Comparison of ENCODE assay signal across 1 cellular context in the genomic region with DNA sequence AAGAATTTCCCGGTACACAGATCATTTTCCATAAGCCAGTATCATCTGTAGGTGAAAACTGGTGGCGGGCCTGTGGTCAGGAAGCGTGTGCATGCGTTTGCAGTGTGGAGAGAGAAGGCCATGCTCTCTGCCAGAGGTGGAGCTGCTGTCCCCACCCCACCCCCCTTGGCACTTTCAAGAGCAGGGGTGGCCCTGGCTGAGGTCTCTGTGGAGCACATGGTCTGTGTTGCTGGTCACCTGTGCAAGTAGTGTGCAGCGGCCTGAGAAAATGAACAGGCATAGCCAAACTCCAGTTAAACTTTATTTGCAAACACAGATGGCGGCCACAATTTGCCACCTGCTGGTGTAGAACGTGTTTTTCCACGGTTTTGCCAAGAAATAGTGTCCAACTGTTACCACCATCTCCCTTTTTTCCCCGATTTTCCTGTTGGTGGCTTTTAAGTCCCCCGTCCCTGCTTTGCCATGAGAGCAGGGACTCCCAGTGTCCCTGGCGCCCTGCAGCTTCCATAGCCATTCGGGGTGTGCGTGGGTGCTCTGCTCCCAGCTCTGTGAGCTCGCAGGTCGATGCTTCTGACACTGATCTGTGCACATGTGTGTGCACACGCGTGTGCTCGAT.
TF ChIP-seq lines count a peak whose summit lies in the region.

No MANE protein-coding gene starts in this region.

TF ChIP-seq in HepG2, 621 proteins besides CTCF, POLR2A, EP300 and RAD21 (continued from another document and continues in another):
- peak; percentile 12; the same call in 1 of the 2 replicates for TF ChIP-seq ZNF44 (CRISPR knock-in tag; IDR thresholded peaks at IDR 0.05)
- TF ChIP-seq, protein P1, sequence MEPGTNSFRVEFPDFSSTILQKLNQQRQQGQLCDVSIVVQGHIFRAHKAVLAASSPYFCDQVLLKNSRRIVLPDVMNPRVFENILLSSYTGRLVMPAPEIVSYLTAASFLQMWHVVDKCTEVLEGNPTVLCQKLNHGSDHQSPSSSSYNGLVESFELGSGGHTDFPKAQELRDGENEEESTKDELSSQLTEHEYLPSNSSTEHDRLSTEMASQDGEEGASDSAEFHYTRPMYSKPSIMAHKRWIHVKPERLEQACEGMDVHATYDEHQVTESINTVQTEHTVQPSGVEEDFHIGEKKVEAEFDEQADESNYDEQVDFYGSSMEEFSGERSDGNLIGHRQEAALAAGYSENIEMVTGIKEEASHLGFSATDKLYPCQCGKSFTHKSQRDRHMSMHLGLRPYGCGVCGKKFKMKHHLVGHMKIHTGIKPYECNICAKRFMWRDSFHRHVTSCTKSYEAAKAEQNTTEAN (CRISPR knock-in tag; conservative IDR thresholded peaks at IDR 0.05), result peak; percentile 40; the same call in 1 of the 2 replicates
- TF ChIP-seq MYC (CRISPR knock-in tag; IDR thresholded peaks at IDR 0.05; ENCODE audit: borderline replicate concordance), result peak; percentile 88
- 0 out of 2 replicates have a peak, but pooled peaks have one; percentile 52 for TF ChIP-seq MTA1 (CRISPR knock-in tag; IDR thresholded peaks at IDR 0.05; ENCODE audit: borderline replicate concordance)
- TF ChIP-seq GABPB1 (CRISPR knock-in tag; IDR thresholded peaks at IDR 0.05), result no peak
- TF ChIP-seq, protein P2, sequence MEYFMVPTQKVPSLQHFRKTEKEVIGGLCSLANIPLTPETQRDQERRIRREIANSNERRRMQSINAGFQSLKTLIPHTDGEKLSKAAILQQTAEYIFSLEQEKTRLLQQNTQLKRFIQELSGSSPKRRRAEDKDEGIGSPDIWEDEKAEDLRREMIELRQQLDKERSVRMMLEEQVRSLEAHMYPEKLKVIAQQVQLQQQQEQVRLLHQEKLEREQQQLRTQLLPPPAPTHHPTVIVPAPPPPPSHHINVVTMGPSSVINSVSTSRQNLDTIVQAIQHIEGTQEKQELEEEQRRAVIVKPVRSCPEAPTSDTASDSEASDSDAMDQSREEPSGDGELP (IDR thresholded peaks at IDR 0.05; ENCODE audit: borderline replicate concordance, low read depth), result peak; percentile 37; the same call in 1 of the 2 replicates
- peak; percentile 97 for TF ChIP-seq ZBTB38 (CRISPR knock-in tag; IDR thresholded peaks at IDR 0.05)
- TF ChIP-seq, protein P3, sequence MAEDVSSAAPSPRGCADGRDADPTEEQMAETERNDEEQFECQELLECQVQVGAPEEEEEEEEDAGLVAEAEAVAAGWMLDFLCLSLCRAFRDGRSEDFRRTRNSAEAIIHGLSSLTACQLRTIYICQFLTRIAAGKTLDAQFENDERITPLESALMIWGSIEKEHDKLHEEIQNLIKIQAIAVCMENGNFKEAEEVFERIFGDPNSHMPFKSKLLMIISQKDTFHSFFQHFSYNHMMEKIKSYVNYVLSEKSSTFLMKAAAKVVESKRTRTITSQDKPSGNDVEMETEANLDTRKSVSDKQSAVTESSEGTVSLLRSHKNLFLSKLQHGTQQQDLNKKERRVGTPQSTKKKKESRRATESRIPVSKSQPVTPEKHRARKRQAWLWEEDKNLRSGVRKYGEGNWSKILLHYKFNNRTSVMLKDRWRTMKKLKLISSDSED (CRISPR knock-in tag; IDR thresholded peaks at IDR 0.05), result no peak
- TF ChIP-seq SIN3A (IDR thresholded peaks at IDR 0.05; ENCODE audit: borderline replicate concordance, low read depth, low read length), result peak; percentile 56; the same call in 1 of the 2 replicates
- peak; percentile 57; the same call in 1 of the 2 replicates for TF ChIP-seq MXD4 (CRISPR knock-in tag; IDR thresholded peaks at IDR 0.05)
- no peak for TF ChIP-seq YEATS4 (CRISPR knock-in tag; IDR thresholded peaks at IDR 0.05; ENCODE audit: borderline replicate concordance)
- no peak for TF ChIP-seq ZNF33B (CRISPR knock-in tag; IDR thresholded peaks at IDR 0.05)
- TF ChIP-seq MED13 (CRISPR knock-in tag; IDR thresholded peaks at IDR 0.05), result no peak
- TF ChIP-seq, protein P4, sequence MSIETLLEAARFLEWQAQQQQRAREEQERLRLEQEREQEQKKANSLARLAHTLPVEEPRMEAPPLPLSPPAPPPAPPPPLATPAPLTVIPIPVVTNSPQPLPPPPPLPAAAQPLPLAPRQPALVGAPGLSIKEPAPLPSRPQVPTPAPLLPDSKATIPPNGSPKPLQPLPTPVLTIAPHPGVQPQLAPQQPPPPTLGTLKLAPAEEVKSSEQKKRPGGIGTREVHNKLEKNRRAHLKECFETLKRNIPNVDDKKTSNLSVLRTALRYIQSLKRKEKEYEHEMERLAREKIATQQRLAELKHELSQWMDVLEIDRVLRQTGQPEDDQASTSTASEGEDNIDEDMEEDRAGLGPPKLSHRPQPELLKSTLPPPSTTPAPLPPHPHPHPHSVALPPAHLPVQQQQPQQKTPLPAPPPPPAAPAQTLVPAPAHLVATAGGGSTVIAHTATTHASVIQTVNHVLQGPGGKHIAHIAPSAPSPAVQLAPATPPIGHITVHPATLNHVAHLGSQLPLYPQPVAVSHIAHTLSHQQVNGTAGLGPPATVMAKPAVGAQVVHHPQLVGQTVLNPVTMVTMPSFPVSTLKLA (IDR thresholded peaks at IDR 0.05), result peak; percentile 79
- peak; percentile 30; the same call in 1 of the 2 replicates for TF ChIP-seq PHF8 (CRISPR knock-in tag; IDR thresholded peaks at IDR 0.05)
- TF ChIP-seq STAG1 (CRISPR knock-in tag; IDR thresholded peaks at IDR 0.05), result 0 out of 2 replicates have a peak, but pooled peaks have one; percentile 24
- TF ChIP-seq, protein P5, sequence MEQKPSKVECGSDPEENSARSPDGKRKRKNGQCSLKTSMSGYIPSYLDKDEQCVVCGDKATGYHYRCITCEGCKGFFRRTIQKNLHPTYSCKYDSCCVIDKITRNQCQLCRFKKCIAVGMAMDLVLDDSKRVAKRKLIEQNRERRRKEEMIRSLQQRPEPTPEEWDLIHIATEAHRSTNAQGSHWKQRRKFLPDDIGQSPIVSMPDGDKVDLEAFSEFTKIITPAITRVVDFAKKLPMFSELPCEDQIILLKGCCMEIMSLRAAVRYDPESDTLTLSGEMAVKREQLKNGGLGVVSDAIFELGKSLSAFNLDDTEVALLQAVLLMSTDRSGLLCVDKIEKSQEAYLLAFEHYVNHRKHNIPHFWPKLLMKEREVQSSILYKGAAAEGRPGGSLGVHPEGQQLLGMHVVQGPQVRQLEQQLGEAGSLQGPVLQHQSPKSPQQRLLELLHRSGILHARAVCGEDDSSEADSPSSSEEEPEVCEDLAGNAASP (CRISPR knock-in tag; IDR thresholded peaks at IDR 0.05; ENCODE audit: borderline replicate concordance), result no peak
- TF ChIP-seq, protein P6, sequence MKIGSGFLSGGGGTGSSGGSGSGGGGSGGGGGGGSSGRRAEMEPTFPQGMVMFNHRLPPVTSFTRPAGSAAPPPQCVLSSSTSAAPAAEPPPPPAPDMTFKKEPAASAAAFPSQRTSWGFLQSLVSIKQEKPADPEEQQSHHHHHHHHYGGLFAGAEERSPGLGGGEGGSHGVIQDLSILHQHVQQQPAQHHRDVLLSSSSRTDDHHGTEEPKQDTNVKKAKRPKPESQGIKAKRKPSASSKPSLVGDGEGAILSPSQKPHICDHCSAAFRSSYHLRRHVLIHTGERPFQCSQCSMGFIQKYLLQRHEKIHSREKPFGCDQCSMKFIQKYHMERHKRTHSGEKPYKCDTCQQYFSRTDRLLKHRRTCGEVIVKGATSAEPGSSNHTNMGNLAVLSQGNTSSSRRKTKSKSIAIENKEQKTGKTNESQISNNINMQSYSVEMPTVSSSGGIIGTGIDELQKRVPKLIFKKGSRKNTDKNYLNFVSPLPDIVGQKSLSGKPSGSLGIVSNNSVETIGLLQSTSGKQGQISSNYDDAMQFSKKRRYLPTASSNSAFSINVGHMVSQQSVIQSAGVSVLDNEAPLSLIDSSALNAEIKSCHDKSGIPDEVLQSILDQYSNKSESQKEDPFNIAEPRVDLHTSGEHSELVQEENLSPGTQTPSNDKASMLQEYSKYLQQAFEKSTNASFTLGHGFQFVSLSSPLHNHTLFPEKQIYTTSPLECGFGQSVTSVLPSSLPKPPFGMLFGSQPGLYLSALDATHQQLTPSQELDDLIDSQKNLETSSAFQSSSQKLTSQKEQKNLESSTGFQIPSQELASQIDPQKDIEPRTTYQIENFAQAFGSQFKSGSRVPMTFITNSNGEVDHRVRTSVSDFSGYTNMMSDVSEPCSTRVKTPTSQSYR (CRISPR knock-in tag; IDR thresholded peaks at IDR 0.05; ENCODE audit: borderline replicate concordance), result peak; percentile 79
- 0 out of 2 replicates have a peak, but pooled peaks have one; percentile 22 for TF ChIP-seq ZNF556 (CRISPR knock-in tag; IDR thresholded peaks at IDR 0.05; ENCODE audit: borderline replicate concordance)
- no peak for TF ChIP-seq AGO2 (optimal IDR thresholded peaks at IDR 0.05; ENCODE audit: low read depth, low read length)
- peak; percentile 9 for TF ChIP-seq AGO1 (IDR thresholded peaks at IDR 0.05; ENCODE audit: low read depth, low read length, poor library complexity, severe bottlenecking)
- no peak for TF ChIP-seq BORCS8-MEF2B (CRISPR knock-in tag; IDR thresholded peaks at IDR 0.05)
- TF ChIP-seq, protein P7, sequence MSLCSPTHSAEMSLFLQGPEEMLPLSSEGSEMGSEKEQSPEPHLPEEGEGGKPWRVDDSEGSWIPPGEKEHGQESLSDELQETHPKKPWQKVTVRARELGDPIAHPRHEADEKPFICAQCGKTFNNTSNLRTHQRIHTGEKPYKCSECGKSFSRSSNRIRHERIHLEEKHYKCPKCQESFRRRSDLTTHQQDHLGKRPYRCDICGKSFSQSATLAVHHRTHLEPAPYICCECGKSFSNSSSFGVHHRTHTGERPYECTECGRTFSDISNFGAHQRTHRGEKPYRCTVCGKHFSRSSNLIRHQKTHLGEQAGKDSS (CRISPR knock-in tag; IDR thresholded peaks at IDR 0.05; ENCODE audit: borderline replicate concordance, low read depth), result peak; percentile 72; the same call in 1 of the 2 replicates
- TF ChIP-seq PAF1 (CRISPR knock-in tag; IDR thresholded peaks at IDR 0.05), result no peak; the same call in none of the 2 replicates
- TF ChIP-seq, protein P8, sequence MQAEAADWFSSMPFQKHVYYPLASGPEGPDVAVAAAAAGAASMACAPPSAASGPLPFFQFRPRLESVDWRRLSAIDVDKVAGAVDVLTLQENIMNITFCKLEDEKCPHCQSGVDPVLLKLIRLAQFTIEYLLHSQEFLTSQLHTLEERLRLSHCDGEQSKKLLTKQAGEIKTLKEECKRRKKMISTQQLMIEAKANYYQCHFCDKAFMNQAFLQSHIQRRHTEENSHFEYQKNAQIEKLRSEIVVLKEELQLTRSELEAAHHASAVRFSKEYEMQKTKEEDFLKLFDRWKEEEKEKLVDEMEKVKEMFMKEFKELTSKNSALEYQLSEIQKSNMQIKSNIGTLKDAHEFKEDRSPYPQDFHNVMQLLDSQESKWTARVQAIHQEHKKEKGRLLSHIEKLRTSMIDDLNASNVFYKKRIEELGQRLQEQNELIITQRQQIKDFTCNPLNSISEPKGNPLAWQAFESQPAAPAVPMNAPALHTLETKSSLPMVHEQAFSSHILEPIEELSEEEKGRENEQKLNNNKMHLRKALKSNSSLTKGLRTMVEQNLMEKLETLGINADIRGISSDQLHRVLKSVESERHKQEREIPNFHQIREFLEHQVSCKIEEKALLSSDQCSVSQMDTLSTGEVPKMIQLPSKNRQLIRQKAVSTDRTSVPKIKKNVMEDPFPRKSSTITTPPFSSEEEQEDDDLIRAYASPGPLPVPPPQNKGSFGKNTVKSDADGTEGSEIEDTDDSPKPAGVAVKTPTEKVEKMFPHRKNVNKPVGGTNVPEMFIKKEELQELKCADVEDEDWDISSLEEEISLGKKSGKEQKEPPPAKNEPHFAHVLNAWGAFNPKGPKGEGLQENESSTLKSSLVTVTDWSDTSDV (CRISPR knock-in tag; IDR thresholded peaks at IDR 0.05), result 0 out of 2 replicates have a peak, but pooled peaks have one; percentile 40
- TF ChIP-seq ZNF773 (CRISPR knock-in tag; IDR thresholded peaks at IDR 0.05; ENCODE audit: borderline replicate concordance), result no peak
- TF ChIP-seq ATRX (CRISPR knock-in tag; IDR thresholded peaks at IDR 0.05; ENCODE audit: borderline replicate concordance), result no peak
- TF ChIP-seq, protein P9, sequence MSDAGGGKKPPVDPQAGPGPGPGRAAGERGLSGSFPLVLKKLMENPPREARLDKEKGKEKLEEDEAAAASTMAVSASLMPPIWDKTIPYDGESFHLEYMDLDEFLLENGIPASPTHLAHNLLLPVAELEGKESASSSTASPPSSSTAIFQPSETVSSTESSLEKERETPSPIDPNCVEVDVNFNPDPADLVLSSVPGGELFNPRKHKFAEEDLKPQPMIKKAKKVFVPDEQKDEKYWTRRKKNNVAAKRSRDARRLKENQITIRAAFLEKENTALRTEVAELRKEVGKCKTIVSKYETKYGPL (CRISPR knock-in tag; IDR thresholded peaks at IDR 0.05), result no peak
- TF ChIP-seq ZFX (CRISPR knock-in tag; IDR thresholded peaks at IDR 0.05; ENCODE audit: low read depth), result peak; percentile 71; the same call in 1 of the 2 replicates
- peak; percentile 6; the same call in 1 of the 2 replicates for TF ChIP-seq ZNF501 (CRISPR knock-in tag; IDR thresholded peaks at IDR 0.05)
- TF ChIP-seq, protein P10, sequence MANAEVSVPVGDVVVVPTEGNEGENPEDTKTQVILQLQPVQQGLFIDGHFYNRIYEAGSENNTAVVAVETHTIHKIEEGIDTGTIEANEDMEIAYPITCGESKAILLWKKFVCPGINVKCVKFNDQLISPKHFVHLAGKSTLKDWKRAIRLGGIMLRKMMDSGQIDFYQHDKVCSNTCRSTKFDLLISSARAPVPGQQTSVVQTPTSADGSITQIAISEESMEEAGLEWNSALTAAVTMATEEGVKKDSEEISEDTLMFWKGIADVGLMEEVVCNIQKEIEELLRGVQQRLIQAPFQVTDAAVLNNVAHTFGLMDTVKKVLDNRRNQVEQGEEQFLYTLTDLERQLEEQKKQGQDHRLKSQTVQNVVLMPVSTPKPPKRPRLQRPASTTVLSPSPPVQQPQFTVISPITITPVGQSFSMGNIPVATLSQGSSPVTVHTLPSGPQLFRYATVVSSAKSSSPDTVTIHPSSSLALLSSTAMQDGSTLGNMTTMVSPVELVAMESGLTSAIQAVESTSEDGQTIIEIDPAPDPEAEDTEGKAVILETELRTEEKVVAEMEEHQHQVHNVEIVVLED (CRISPR knock-in tag; IDR thresholded peaks at IDR 0.05; ENCODE audit: borderline replicate concordance), result 0 out of 2 replicates have a peak, but pooled peaks have one; percentile 19
- TF ChIP-seq, protein P11, sequence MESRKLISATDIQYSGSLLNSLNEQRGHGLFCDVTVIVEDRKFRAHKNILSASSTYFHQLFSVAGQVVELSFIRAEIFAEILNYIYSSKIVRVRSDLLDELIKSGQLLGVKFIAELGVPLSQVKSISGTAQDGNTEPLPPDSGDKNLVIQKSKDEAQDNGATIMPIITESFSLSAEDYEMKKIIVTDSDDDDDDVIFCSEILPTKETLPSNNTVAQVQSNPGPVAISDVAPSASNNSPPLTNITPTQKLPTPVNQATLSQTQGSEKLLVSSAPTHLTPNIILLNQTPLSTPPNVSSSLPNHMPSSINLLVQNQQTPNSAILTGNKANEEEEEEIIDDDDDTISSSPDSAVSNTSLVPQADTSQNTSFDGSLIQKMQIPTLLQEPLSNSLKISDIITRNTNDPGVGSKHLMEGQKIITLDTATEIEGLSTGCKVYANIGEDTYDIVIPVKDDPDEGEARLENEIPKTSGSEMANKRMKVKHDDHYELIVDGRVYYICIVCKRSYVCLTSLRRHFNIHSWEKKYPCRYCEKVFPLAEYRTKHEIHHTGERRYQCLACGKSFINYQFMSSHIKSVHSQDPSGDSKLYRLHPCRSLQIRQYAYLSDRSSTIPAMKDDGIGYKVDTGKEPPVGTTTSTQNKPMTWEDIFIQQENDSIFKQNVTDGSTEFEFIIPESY (CRISPR knock-in tag; IDR thresholded peaks at IDR 0.05), result peak; percentile 96
